In the genomic region with DNA sequence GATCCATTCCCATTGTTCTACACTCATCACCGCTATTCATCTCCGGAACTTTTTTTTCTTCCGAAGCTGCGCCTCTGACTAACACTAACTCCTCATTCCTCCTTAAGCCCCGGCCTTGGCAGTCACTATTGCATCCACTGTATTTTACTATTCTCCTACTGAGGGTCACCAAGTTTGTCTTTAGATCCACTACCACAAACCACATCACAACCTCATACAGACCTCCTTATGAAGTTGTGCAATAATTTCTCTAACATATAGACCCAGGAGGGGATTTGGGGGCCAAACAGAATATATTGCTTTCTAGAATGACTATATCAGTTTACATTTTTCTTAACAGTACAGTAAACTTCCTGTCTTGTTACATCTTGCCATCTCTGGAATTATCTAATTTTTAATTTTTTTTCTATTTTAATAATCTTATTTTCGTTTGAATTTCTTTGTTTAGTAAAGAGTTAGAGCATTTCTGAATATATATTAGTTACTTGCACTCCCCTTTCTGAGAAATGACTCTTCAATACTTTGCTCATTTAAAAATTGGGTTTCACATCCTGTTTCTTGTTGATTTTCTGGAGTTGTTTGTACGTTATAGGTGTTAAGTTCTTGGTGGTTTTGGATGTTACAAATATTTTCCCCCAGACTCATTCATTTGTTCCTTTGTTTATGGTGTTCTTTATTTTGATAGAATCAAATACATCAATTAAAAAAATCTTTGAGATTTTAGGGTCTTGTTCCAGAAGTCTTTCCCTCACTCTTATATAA, we compare ENCODE assay signal across 1 cellular context.
TF ChIP-seq lines count a peak whose summit lies in the region.

No MANE protein-coding gene starts in this region.

TF ChIP-seq in HepG2, 621 proteins besides CTCF, POLR2A, EP300 and RAD21:
- peak; percentile 54; the same call in 1 of the 2 replicates for TF ChIP-seq CEBPB (IDR thresholded peaks at IDR 0.05; ENCODE audit: borderline replicate concordance, low read depth, low read length)
- TF ChIP-seq, protein P1, sequence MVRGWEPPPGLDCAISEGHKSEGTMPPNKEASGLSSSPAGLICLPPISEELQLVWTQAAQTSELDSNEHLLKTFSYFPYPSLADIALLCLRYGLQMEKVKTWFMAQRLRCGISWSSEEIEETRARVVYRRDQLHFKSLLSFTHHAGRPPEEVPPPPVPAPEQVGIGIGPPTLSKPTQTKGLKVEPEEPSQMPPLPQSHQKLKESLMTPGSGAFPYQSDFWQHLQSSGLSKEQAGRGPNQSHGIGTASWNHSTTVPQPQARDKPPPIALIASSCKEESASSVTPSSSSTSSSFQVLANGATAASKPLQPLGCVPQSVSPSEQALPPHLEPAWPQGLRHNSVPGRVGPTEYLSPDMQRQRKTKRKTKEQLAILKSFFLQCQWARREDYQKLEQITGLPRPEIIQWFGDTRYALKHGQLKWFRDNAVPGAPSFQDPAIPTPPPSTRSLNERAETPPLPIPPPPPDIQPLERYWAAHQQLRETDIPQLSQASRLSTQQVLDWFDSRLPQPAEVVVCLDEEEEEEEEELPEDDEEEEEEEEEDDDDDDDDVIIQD (CRISPR knock-in tag; IDR thresholded peaks at IDR 0.05; ENCODE audit: low read depth): no peak
TF ChIP-seq in HepG2: peak in this region for 1.
